In the genomic region with DNA sequence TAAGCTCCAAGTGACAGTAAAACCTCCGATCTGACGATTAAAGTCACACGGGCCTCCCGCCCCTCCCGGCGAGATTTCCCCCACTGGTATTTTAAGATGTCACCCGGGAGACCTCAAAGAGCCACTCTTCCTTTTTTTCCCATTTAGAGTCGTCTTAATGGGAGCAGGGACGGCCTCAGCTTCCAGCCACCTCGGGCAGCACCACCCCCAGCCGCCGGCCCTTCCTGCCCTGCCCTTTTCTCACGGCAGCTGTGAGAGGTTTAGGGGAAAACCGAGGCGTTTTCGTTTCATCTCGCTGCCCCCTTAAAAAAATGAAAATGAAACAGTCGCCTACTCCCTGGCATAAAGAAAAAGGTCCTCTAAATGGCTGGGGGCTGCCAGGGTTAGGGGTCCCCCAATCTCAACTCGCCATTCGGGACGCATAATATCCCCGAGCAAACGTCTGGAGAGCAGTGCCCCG, we compare ENCODE assay signal across 8 cellular contexts. TPM values are rescaled to one million over a fixed set of nuclear protein-coding genes. Genes with fewer than 3 reads are reported as not detected.
DNase-seq lines count a peak whose midpoint lies in the region; ATAC-seq, FAIRE-seq and TF ChIP-seq lines count a peak whose summit lies in the region.

No MANE protein-coding gene starts in this region.

- WGBS in thymus, result under 1% methylated on average over 24 of the region's 24 CpGs

- POLR2A ChIA-PET in AG04449 (lab: Yijun Ruan, JAX), result interaction anchor here (1.7 kb wide), 1 partner anchor 14 kb away, joined by 5 read pairs; no protein-coding TSS in a partner anchor
- POLR2A ChIA-PET in HCT116 (lab: Charles Lee), result no interaction called here
- POLR2A ChIA-PET in HEK293T (lab: Yijun Ruan, JAX), result no interaction called here

- H4K20me1 ChIP-seq in HCT116 (ENCODE audit: insufficient read depth), result no peaks in the 10 kb centered on the region; the same call in 1 of the 2 replicates

- CTCF ChIA-PET in AG04449 (lab: Yijun Ruan, JAX), result interaction anchor here (1.0 to 12.7 kb wide), 8 partner anchors 9 to 276 kb away, joined by 3 to 164 read pairs (median 25); no protein-coding TSS in a partner anchor
- CTCF ChIA-PET in HCT116 (lab: Charles Lee), result no interaction called here
- CTCF ChIA-PET in activated CD8-positive, alpha-beta memory T cell treated with anti-CD3 and anti-CD28 coated beads, Interleukin-2, amount 10 ng/mL, durations not matched to agents 7 days and 5 days (lab: Charles Lee), result interaction anchor here (0.9 to 14.7 kb wide), 10 partner anchors 17 to 169 kb away, joined by 3 to 114 read pairs (median 6); no protein-coding TSS in a partner anchor
- CTCF ChIA-PET in HEK293T (lab: Yijun Ruan, JAX), result no interaction called here

- RAD21 ChIA-PET in HCT116 (lab: Charles Lee; ENCODE audit: low non-redundant PET in 1 of 2, low total read pairs in 2 of 2, uncharacterized antibody in 2 of 2, unreplicated experiment in 2 of 2), result no interaction called here

- H3K4me2 ChIP-seq in HCT116 (ENCODE audit: low read length), result peak overlapping the region; percentile 92

- TSS peak; percentile 44 for BruUV-seq in HCT116 (replicated peaks; lab: Mats Ljungman, UMichigan)

- H3K9me2 ChIP-seq in HCT116 (ENCODE audit: insufficient read depth), result no peaks in the 10 kb centered on the region

- no peaks in the 10 kb centered on the region for H3K27me3 Mint-ChIP-seq in activated CD8-positive, alpha-beta memory T cell treated with anti-CD3 and anti-CD28 coated beads, Interleukin-2, amount 10 ng/mL, durations not matched to agents 7 days and 5 days

- H3K36me3 Mint-ChIP-seq in activated CD8-positive, alpha-beta memory T cell treated with anti-CD3 and anti-CD28 coated beads, Interleukin-2, amount 10 ng/mL, durations not matched to agents 7 days and 5 days, result peaks cover 76% of the 10 kb centered on the region

- H3K9me3 Mint-ChIP-seq in activated CD8-positive, alpha-beta memory T cell treated with anti-CD3 and anti-CD28 coated beads, Interleukin-2, amount 10 ng/mL, durations not matched to agents 7 days and 5 days (ENCODE audit: low read depth), result no peaks in the 10 kb centered on the region

- ATAC-seq in HCT116, result no peak
- no peak for ATAC-seq in activated CD8-positive, alpha-beta memory T cell treated with anti-CD3 and anti-CD28 coated beads, Interleukin-2, amount 10 ng/mL, durations not matched to agents 7 days and 5 days

- H3K4me3 ChIP-seq in AG04449 (ENCODE audit: low read depth, low read length), result peak overlapping the region; percentile 66
- H3K4me3 ChIP-seq in HCT116 (replicated peaks in 1 of 2; ENCODE audit: low read depth in 1 of 2, low read length in 2 of 2), result peak overlapping the region; percentile 66 to 74
- H3K4me3 ChIP-seq in iPS-20b (ENCODE audit: low read length), result peak overlapping the region; percentile 51
- H3K4me3 ChIP-seq in thymus (ENCODE audit: low read length), result peak overlapping the region; percentile 57

- H3K27me3 ChIP-seq in HCT116 (ENCODE audit: insufficient read depth, low read length) (no peaks in the 10 kb centered on the region), iPS-20b (ENCODE audit: insufficient read depth, low read length) (peaks cover 96% of the 10 kb centered on the region), thymus (ENCODE audit: control insufficient read depth, insufficient read depth) (peaks cover 46% of the 10 kb centered on the region)

- peaks cover 10 to 34% of the 10 kb centered on the region in 2 experiments for H3K4me1 ChIP-seq in HCT116 (ENCODE audit: control insufficient read depth in 1 of 2, insufficient read depth in 2 of 2, low read length in 2 of 2)
- H3K4me1 ChIP-seq in iPS-20b (ENCODE audit: insufficient read depth, low read length), result peaks cover 24% of the 10 kb centered on the region; the same call in 1 of the 2 replicates
- H3K4me1 ChIP-seq in thymus (ENCODE audit: control insufficient read depth, insufficient read depth, low read length), result peaks cover 24% of the 10 kb centered on the region

- peak overlapping the region; percentile 87 for H3K27ac Mint-ChIP-seq in activated CD8-positive, alpha-beta memory T cell treated with anti-CD3 and anti-CD28 coated beads, Interleukin-2, amount 10 ng/mL, durations not matched to agents 7 days and 5 days

- no peak for TF ChIP-seq POLR2A in HCT116 (IDR thresholded peaks at IDR 0.05; ENCODE audit: borderline replicate concordance, extremely low read depth, insufficient read depth, insufficient read length)
- TF ChIP-seq POLR2A in H54 (IDR thresholded peaks at IDR 0.05; ENCODE audit: low read depth, low read length), result no peak

- no peak for FAIRE-seq in H54 (lab: Jason Lieb, UNC)

- intact Hi-C loops in HCT116 (cut with micrococcal nuclease), result no loop called here

- H2AFZ ChIP-seq in HCT116 (ENCODE audit: low read depth, low read length, poor library complexity, severe bottlenecking), result no peak overlapping the region

- peak overlapping the region; percentile 82 for H3K27ac ChIP-seq in HCT116 (ENCODE audit: low read depth, low read length)
- H3K27ac ChIP-seq in iPS-20b (ENCODE audit: low read length), result no peak overlapping the region
- peak overlapping the region; percentile 82 for H3K27ac ChIP-seq in thymus (ENCODE audit: low read depth)

- H3K4me1 Mint-ChIP-seq in activated CD8-positive, alpha-beta memory T cell treated with anti-CD3 and anti-CD28 coated beads, Interleukin-2, amount 10 ng/mL, durations not matched to agents 7 days and 5 days, result peaks cover 70% of the 10 kb centered on the region

- DNase-seq in AG04449 (ENCODE audit: low read depth, low spot score), result no peak
- DNase-seq in HCT116 (ENCODE audit: low read depth, low spot score), result no peak
- no peak for DNase-seq in activated CD8-positive, alpha-beta memory T cell treated with anti-CD3 and anti-CD28 coated beads, Interleukin-2, amount 10 ng/mL, durations not matched to agents 7 days and 5 days
- no peak for DNase-seq in H54 (ENCODE audit: insufficient read length, low spot score)
- no peak for DNase-seq in SW480 (ENCODE audit: low spot score)
- DNase-seq in HEK293T (ENCODE audit: extremely low spot score), result no peak

- peaks cover 3 to 9% of the 10 kb centered on the region in 2 experiments; a peak in 1 of 4 replicates for H3K36me3 ChIP-seq in HCT116 (ENCODE audit: control insufficient read depth in 1 of 2, insufficient read depth in 2 of 2, low read length in 2 of 2)
- H3K36me3 ChIP-seq in iPS-20b (ENCODE audit: insufficient read depth, low read depth, low read length), result no peaks in the 10 kb centered on the region
- H3K36me3 ChIP-seq in thymus (ENCODE audit: control insufficient read depth, insufficient read depth), result no peaks in the 10 kb centered on the region

- H3K4me3 Mint-ChIP-seq in activated CD8-positive, alpha-beta memory T cell treated with anti-CD3 and anti-CD28 coated beads, Interleukin-2, amount 10 ng/mL, durations not matched to agents 7 days and 5 days, result peak overlapping the region; percentile 80

- TF ChIP-seq RAD21 in HCT116 (IDR thresholded peaks at IDR 0.05; ENCODE audit: low read depth), result no peak

- peak overlapping the region; percentile 74 for H3K9ac ChIP-seq in HCT116 (ENCODE audit: low read length)
- H3K9ac ChIP-seq in iPS-20b (ENCODE audit: low read depth, low read length), result no peak overlapping the region

- H3K79me2 ChIP-seq in HCT116 (ENCODE audit: insufficient read depth, low read length), result peaks cover 18% of the 10 kb centered on the region

- H3K9me3 ChIP-seq in HCT116 (ENCODE audit: control insufficient read depth in 1 of 2, insufficient read depth in 1 of 2, low read depth in 1 of 2, low read length in 2 of 2) (no peaks in the 10 kb centered on the region), iPS-20b (ENCODE audit: insufficient read depth, low read depth, low read length) (no peaks in the 10 kb centered on the region; the same call in 1 of the 2 replicates), thymus (ENCODE audit: control insufficient read depth) (no peaks in the 10 kb centered on the region)

- no peak for TF ChIP-seq CTCF in AG04449 (IDR thresholded peaks at IDR 0.05; ENCODE audit: insufficient read depth, low read length, missing control alignments)
- TF ChIP-seq CTCF in HCT116 (IDR thresholded peaks at IDR 0.05 in 2 of 3, conservative IDR thresholded peaks at IDR 0.05 in 1 of 3; ENCODE audit: borderline replicate concordance in 1 of 3, insufficient read depth in 1 of 3, low read depth in 2 of 3, low read length in 2 of 3), result no peak

TF ChIP-seq in HCT116, 20 proteins besides CTCF, POLR2A, EP300 and RAD21:
- TF ChIP-seq YY1 (IDR thresholded peaks at IDR 0.05; ENCODE audit: extremely low read depth, insufficient replicate concordance, low read depth, low read length), result no peak
- TF ChIP-seq JUND (IDR thresholded peaks at IDR 0.05), result no peak
- no peak for TF ChIP-seq SRF (IDR thresholded peaks at IDR 0.05; ENCODE audit: low read depth)
- no peak for TF ChIP-seq FOSL1 (IDR thresholded peaks at IDR 0.05; ENCODE audit: low read depth)
- TF ChIP-seq TCF7L2 (IDR thresholded peaks at IDR 0.05; ENCODE audit: borderline replicate concordance, extremely low read depth, insufficient read depth, insufficient read length), result no peak
- TF ChIP-seq ZNF274 (IDR thresholded peaks at IDR 0.05; ENCODE audit: low read depth, low read length), result no peak
- no peak for TF ChIP-seq CEBPB (IDR thresholded peaks at IDR 0.05; ENCODE audit: low read depth)

TF ChIP-seq in HEK293T, 16 proteins besides CTCF, POLR2A, EP300 and RAD21:
- TF ChIP-seq CTBP1 (IDR thresholded peaks at IDR 0.05; ENCODE audit: borderline replicate concordance) (no peak), PKNOX1 (IDR thresholded peaks at IDR 0.05) (no peak), SP1 (IDR thresholded peaks at IDR 0.05) (no peak), TARDBP (IDR thresholded peaks at IDR 0.05) (no peak), ZNF384 (IDR thresholded peaks at IDR 0.05) (no peak), FOXA1 (IDR thresholded peaks at IDR 0.05) (no peak), NFRKB (IDR thresholded peaks at IDR 0.05) (no peak), ARNT (IDR thresholded peaks at IDR 0.05) (no peak), L3MBTL2 (conservative IDR thresholded peaks at IDR 0.05) (no peak), FOXM1 (IDR thresholded peaks at IDR 0.05; ENCODE audit: borderline replicate concordance) (no peak), BHLHE40 (IDR thresholded peaks at IDR 0.05; ENCODE audit: borderline replicate concordance) (no peak)

RNA-seq across cellular contexts. Expression of gene RUNX3, which starts 1.4 kb away (rescaled TPM):
- 22.6 TPM for total RNA-seq in HCT116 (2021; ENCODE audit: unreplicated experiment)
- polyA plus RNA-seq in HCT116 (2012), result 20.2 and 25.3 TPM in 2 replicates
- total RNA-seq in activated CD8-positive, alpha-beta memory T cell treated with anti-CD3 and anti-CD28 coated beads, Interleukin-2, amount 10 ng/mL, durations not matched to agents 7 days and 5 days, result 100 to 1,000 TPM; 224 to 246 TPM
- polyA plus RNA-seq in thymus, result 13.6 TPM

Comparison
In these comparisons a context has a peak if more than half of its experiments do, and no peak if none do; other contexts are left out.
1. CTCF ChIA-PET loops: an anchor here in AG04449 (1.0 to 12.7 kb wide) and activated CD8-positive, alpha-beta memory T cell treated with anti-CD3 and anti-CD28 coated beads, Interleukin-2, amount 10 ng/mL, durations not matched to agents 7 days and 5 days (0.9 to 14.7 kb wide); none called in HCT116 and HEK293T.